Comparison of ENCODE assay signal across 1 cellular context in the genomic region with DNA sequence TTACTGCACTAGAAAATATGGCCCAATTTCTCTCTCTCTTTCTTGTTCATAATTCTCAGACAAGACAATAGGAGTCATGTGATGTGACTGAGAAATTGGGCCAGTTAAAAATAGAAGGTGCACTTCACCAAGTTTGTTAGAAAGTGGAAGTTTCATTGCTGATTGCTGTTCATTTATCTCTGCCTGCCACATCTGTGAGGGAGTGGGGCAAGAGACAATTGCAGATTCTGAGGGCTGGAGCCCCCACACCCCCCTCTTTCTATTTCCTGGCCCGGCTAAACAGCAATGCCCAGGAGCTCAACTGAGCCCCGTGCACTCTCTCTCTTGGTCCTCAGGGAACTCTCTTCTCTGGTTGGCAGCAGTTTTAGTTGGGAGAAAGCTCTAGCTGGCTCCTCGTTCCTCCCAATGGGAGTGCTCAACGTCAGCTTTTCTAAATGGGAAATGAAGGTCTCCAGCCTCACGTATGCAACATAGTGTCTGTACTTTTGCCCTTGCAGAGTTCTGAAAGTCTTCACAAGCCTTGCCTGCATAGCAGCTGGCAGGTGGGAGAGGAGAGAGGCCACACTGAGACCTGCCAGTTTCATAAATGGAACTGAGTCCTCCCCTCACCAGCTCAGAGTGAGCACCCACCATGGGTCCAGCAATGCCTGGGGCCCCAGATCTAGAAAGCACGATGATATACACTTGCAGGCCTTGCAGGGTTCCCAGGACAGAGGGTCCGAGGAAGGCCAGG.
TF ChIP-seq lines count a peak whose summit lies in the region.

No MANE protein-coding gene starts in this region.

TF ChIP-seq in K562, 482 proteins besides CTCF, POLR2A, EP300 and RAD21 (continued from another document):
- TF ChIP-seq, protein P1, sequence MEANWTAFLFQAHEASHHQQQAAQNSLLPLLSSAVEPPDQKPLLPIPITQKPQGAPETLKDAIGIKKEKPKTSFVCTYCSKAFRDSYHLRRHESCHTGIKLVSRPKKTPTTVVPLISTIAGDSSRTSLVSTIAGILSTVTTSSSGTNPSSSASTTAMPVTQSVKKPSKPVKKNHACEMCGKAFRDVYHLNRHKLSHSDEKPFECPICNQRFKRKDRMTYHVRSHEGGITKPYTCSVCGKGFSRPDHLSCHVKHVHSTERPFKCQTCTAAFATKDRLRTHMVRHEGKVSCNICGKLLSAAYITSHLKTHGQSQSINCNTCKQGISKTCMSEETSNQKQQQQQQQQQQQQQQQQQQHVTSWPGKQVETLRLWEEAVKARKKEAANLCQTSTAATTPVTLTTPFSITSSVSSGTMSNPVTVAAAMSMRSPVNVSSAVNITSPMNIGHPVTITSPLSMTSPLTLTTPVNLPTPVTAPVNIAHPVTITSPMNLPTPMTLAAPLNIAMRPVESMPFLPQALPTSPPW (CRISPR knock-in tag; IDR thresholded peaks at IDR 0.05) = peak; percentile 34; the same call in 1 of the 2 replicates
- TF ChIP-seq ZKSCAN8 (CRISPR knock-in tag; IDR thresholded peaks at IDR 0.05) (no peak), ZNF224 (CRISPR knock-in tag; IDR thresholded peaks at IDR 0.05) (no peak)
